10 cellular contexts compared by ENCODE assay signal in genomic region chr12:54428050-54429013, GRCh38. TPM values are rescaled to one million over a fixed set of nuclear protein-coding genes. Genes with fewer than 3 reads are reported as not detected.
A peak's percentile ranks its signal among the peaks of the same experiment; 100 is the strongest.
DNase-seq lines count a peak whose midpoint lies in the region; ATAC-seq lines count a peak whose summit lies in the region.
"Had no signal": no experiment of that assay in that cellular context is flagged by ENCODE, and none has a peak within 500 bp of the region (broad histone marks: within the 10 kb centered on the region; RNA-seq: fewer than 3 reads in every experiment).

No MANE protein-coding gene starts in this region.

- no peaks in the 10 kb centered on the region for H3K79me2 ChIP-seq in GM23248 (ENCODE audit: insufficient read depth)

- no peaks in the 10 kb centered on the region for H3K9me3 ChIP-seq in GM23248 (ENCODE audit: low read depth)

- DNase-seq in GM23248 (peak; percentile 95), UCSD-AML1 (lab: John Stamatoyannopoulos, UW; ENCODE audit: unreplicated experiment) (peak; percentile 67), Right ventricle myocardium superior (no peak), DMS153 (lab: John Stamatoyannopoulos, UW) (no peak), hippocampal formation (lab: John Stamatoyannopoulos, UW) (no peak), SW 1271 (lab: John Stamatoyannopoulos, UW) (no peak)

- peak overlapping the region; percentile 71 for H3K9ac ChIP-seq in GM23248
- no peak overlapping the region for H3K9ac ChIP-seq in rectal smooth muscle tissue (ENCODE audit: low read length)

- in situ Hi-C loops in GM23248 (cut with MboI), result no loop called here

- H4K20me1 ChIP-seq in GM23248 (ENCODE audit: insufficient read depth), result no peaks in the 10 kb centered on the region

- H3K4me1 ChIP-seq in GM23248 (ENCODE audit: insufficient read depth) (peaks cover 59% of the 10 kb centered on the region), rectal smooth muscle tissue (ENCODE audit: control insufficient read depth, insufficient read depth, low read length) (peaks cover 56% of the 10 kb centered on the region)

- peaks cover 42% of the 10 kb centered on the region for H3F3A ChIP-seq in GM23248 (ENCODE audit: insufficient read depth)

- H3K4me3 ChIP-seq in GM23248 (peak overlapping the region; percentile 24), rectal smooth muscle tissue (ENCODE audit: low read length) (no peak overlapping the region)

- peak overlapping the region; percentile 72 for H3K4me2 ChIP-seq in GM23248 (ENCODE audit: unreplicated experiment)

- no peaks in the 10 kb centered on the region for H3K9me2 ChIP-seq in GM23248 (ENCODE audit: insufficient read depth)

- H3K36me3 ChIP-seq in GM23248 (ENCODE audit: low read depth), result no peaks in the 10 kb centered on the region
- H3K36me3 ChIP-seq in rectal smooth muscle tissue (ENCODE audit: control insufficient read depth, insufficient read depth, low read length), result no peaks in the 10 kb centered on the region

- H2AFZ ChIP-seq in GM23248, result peak overlapping the region; percentile 52

- H3K27ac ChIP-seq in GM23248, result peak overlapping the region; percentile 94
- peak overlapping the region; percentile 92 for H3K27ac ChIP-seq in rectal smooth muscle tissue (ENCODE audit: low read depth, low read length)

- intact Hi-C loops in Right ventricle myocardium superior (cut with DNase I), result no loop called here

- H3K27me3 ChIP-seq in GM23248 (replicated peaks; ENCODE audit: insufficient read depth) (no peaks in the 10 kb centered on the region), rectal smooth muscle tissue (ENCODE audit: control insufficient read depth, insufficient read depth, low read length) (no peaks in the 10 kb centered on the region)

- ATAC-seq in Right ventricle myocardium superior (ENCODE audit: poor library complexity) (peak; percentile 8), HG02973 (IDR thresholded peaks at IDR 0.05; ENCODE audit: unreplicated experiment) (no peak)
- ATAC-seq: Panc1 had no signal

- 12 to 14% methylated on average over 13 of the region's 13 CpGs for WGBS in GM23248 (ENCODE audit: low coverage in 1 of 2, low lambda C conversion rate in 2 of 2, missing lambda C conversion rate in 2 of 2), 2 experiments

RNA-seq across cellular contexts. Expression of gene ITGA5, which starts 9.3 kb away (rescaled TPM):
- total RNA-seq in GM23248 (2014; rRNA removed; shearing (Covaris generic)), result 496 and 541 TPM in 2 replicates
- polyA plus RNA-seq in GM23248 (2016; fragmentation: Nextera tagmentation; extraction: Ambion mirVana), result 402 and 416 TPM in 2 replicates
- total RNA-seq in Right ventricle myocardium superior, result 51.6 TPM

RNA-seq across cellular contexts. Expression of gene ZNF385A, which starts 43.8 kb away (rescaled TPM):
- 1.6 and 1.8 TPM in 2 replicates for total RNA-seq in GM23248 (2014; rRNA removed; shearing (Covaris generic))
- polyA plus RNA-seq in GM23248 (2016; fragmentation: Nextera tagmentation; extraction: Ambion mirVana), result 2.9 and 3.1 TPM in 2 replicates
- total RNA-seq in Right ventricle myocardium superior, result 10.7 TPM

RNA-seq across cellular contexts. Expression of gene GTSF1, which starts 45.1 kb away (rescaled TPM):
- not detected in 2 replicates for total RNA-seq in GM23248 (2014; rRNA removed; shearing (Covaris generic))
- 0.29 TPM in 1 of 2 replicates, not detected in the other for polyA plus RNA-seq in GM23248 (2016; fragmentation: Nextera tagmentation; extraction: Ambion mirVana)
- total RNA-seq in Right ventricle myocardium superior, result not detected
- total RNA-seq: neural crest cell had no signal

Comparison
In these comparisons a context has a peak if more than half of its experiments do, and no peak if none do; other contexts are left out.
1. DNase-seq: peak in GM23248 (single experiment) and UCSD-AML1 (single experiment); none in Right ventricle myocardium superior (single experiment), DMS153 (single experiment), hippocampal formation (0 of 2) and SW 1271 (0 of 2).